In the genomic region with DNA sequence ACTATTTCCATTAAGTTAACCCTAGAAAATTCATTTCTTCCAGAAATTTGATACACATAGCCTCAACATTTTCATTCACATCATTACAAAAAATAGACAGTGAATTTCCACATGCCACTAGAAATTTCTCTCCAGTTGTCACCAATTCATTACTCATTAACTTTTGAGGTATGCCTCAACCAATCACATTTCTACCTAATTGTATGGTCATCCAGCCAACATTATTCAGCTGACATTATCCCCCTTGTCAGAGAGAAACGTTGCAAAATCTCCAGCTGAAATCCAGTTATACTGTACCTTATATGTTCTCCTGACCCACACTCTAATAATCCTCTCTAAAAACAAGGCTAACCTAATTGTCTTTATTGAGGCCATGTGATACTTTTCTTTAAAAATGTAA, we compare ENCODE assay signal across 29 cellular contexts.
"Had no signal": no experiment of that assay in that cellular context is flagged by ENCODE, and none has a peak within 500 bp of the region (broad histone marks: within the 10 kb centered on the region; RNA-seq: fewer than 3 reads in every experiment).

No MANE protein-coding gene starts in this region.

- H3K27ac ChIP-seq: ascending aorta, breast epithelium, cardiac muscle cell, colonic mucosa, esophagus squamous epithelium, gastroesophageal sphincter had no signal

- H3K36me3 ChIP-seq: ascending aorta, breast epithelium, cardiac muscle cell, colonic mucosa, gastroesophageal sphincter had no signal

- H3K9me3 ChIP-seq: ascending aorta, breast epithelium, colonic mucosa, esophagus squamous epithelium, gastroesophageal sphincter had no signal

- H3K9me3 Mint-ChIP-seq: activated naive CD8-positive, alpha-beta T cell treated with anti-CD3 and anti-CD28 coated beads, Interleukin-2, amount 10 ng/mL, durations not matched to agents 7 days and 5 days had no signal

- H3K27me3 ChIP-seq: ascending aorta, breast epithelium, cardiac muscle cell, colonic mucosa, esophagus squamous epithelium, gastroesophageal sphincter had no signal

- H3K27me3 Mint-ChIP-seq: activated CD4-positive, alpha-beta memory T cell treated with anti-CD3 and anti-CD28 coated beads for 36 hours; activated CD4-positive, alpha-beta T cell treated with anti-CD3 and anti-CD28 coated beads for 36 hours; activated CD4-positive, alpha-beta T cell treated with anti-CD3 and anti-CD28 coated beads, Interleukin-2, amount 10 ng/mL, durations not matched to agents 24 days and 14 days; activated CD8-positive, alpha-beta memory T cell treated with anti-CD3 and anti-CD28 coated beads, Interleukin-2, amount 10 ng/mL, durations not matched to agents 7 days and 5 days; activated naive CD8-positive, alpha-beta T cell treated with anti-CD3 and anti-CD28 coated beads, Interleukin-2, amount 10 ng/mL, durations not matched to agents 7 days and 5 days; activated T-cell treated with anti-CD3 and anti-CD28 coated beads, Interleukin-2, amount 50 U/mL, for 24 hours; brain had no signal

- H3K27ac Mint-ChIP-seq: activated CD4-positive, alpha-beta memory T cell treated with anti-CD3 and anti-CD28 coated beads for 36 hours; activated CD4-positive, alpha-beta T cell treated with anti-CD3 and anti-CD28 coated beads for 36 hours; activated CD4-positive, alpha-beta T cell treated with anti-CD3 and anti-CD28 coated beads, Interleukin-2, amount 10 ng/mL, durations not matched to agents 24 days and 14 days; activated CD8-positive, alpha-beta memory T cell treated with anti-CD3 and anti-CD28 coated beads, Interleukin-2, amount 10 ng/mL, durations not matched to agents 7 days and 5 days; activated CD8-positive, alpha-beta T cell treated with anti-CD3 and anti-CD28 coated beads, Interleukin-2, amount 10 ng/mL, durations not matched to agents 7 days and 5 days; activated naive CD8-positive, alpha-beta T cell treated with anti-CD3 and anti-CD28 coated beads, Interleukin-2, amount 10 ng/mL, durations not matched to agents 7 days and 5 days; activated T-cell treated with anti-CD3 and anti-CD28 coated beads, Interleukin-2, amount 50 U/mL, for 24 hours; activated T-cell treated with anti-CD3 and anti-CD28 coated beads, Interleukin-2, amount 50 U/mL, for 72 hours; brain; endodermal cell had no signal

- H3K4me1 ChIP-seq: colonic mucosa had no signal

- DNase-seq: activated CD4-positive, alpha-beta memory T cell treated with anti-CD3 and anti-CD28 coated beads for 36 hours; activated CD4-positive, alpha-beta T cell treated with anti-CD3 and anti-CD28 coated beads for 36 hours; activated CD4-positive, alpha-beta T cell treated with anti-CD3 and anti-CD28 coated beads, Interleukin-2, amount 10 ng/mL, durations not matched to agents 24 days and 14 days; activated CD4-positive, CD25-positive, alpha-beta regulatory T cell; activated CD4-positive, CD25-positive, alpha-beta regulatory T cell treated with anti-CD3 and anti-CD28 coated beads, Interleukin-2, amount 50 U/mL, for 72 hours; activated CD8-positive, alpha-beta memory T cell treated with anti-CD3 and anti-CD28 coated beads, Interleukin-2, amount 10 ng/mL, durations not matched to agents 7 days and 5 days; activated CD8-positive, alpha-beta memory T cell treated with anti-CD3 and anti-CD28 coated beads, Interleukin-2, amount 50 U/mL, for 4 hours; activated CD8-positive, alpha-beta T cell treated with anti-CD3 and anti-CD28 coated beads, Interleukin-2, amount 10 ng/mL, durations not matched to agents 7 days and 5 days; activated gamma-delta T cell treated with Interleukin-2 at 50 U/mL for 16 hours; activated naive CD4-positive, alpha-beta T cell treated with anti-CD3 and anti-CD28 coated beads, Interleukin-2, amount 50 U/mL, for 16 hours; activated naive CD4-positive, alpha-beta T cell treated with Interleukin-2 at 50 U/mL for 16 hours; activated naive CD8-positive, alpha-beta T cell treated with anti-CD3 and anti-CD28 coated beads, Interleukin-2, amount 10 ng/mL, durations not matched to agents 7 days and 5 days; activated T-cell treated with anti-CD3 and anti-CD28 coated beads for 4 hours; activated T-cell treated with anti-CD3 and anti-CD28 coated beads, Interleukin-2, amount 50 U/mL, for 24 hours; activated T-cell treated with anti-CD3 and anti-CD28 coated beads, Interleukin-2, amount 50 U/mL, for 72 hours; central memory CD4-positive, alpha-beta T cell; cerebellar nuclear complex; colonic mucosa; effector memory CD4-positive, alpha-beta T cell; endodermal cell; esophagus squamous epithelium; foreskin melanocyte; head of caudate nucleus; T-helper 2 cell had no signal

- H3K4me3 ChIP-seq: ascending aorta, breast epithelium, cardiac muscle cell, colonic mucosa, esophagus squamous epithelium, gastroesophageal sphincter had no signal

- H3K4me3 Mint-ChIP-seq: activated CD4-positive, alpha-beta memory T cell treated with anti-CD3 and anti-CD28 coated beads for 36 hours; activated CD4-positive, alpha-beta T cell treated with anti-CD3 and anti-CD28 coated beads for 36 hours; activated CD4-positive, alpha-beta T cell treated with anti-CD3 and anti-CD28 coated beads, Interleukin-2, amount 10 ng/mL, durations not matched to agents 24 days and 14 days; activated CD8-positive, alpha-beta memory T cell treated with anti-CD3 and anti-CD28 coated beads, Interleukin-2, amount 10 ng/mL, durations not matched to agents 7 days and 5 days; activated CD8-positive, alpha-beta T cell treated with anti-CD3 and anti-CD28 coated beads, Interleukin-2, amount 10 ng/mL, durations not matched to agents 7 days and 5 days; activated naive CD8-positive, alpha-beta T cell treated with anti-CD3 and anti-CD28 coated beads, Interleukin-2, amount 10 ng/mL, durations not matched to agents 7 days and 5 days; activated T-cell treated with anti-CD3 and anti-CD28 coated beads, Interleukin-2, amount 50 U/mL, for 24 hours; activated T-cell treated with anti-CD3 and anti-CD28 coated beads, Interleukin-2, amount 50 U/mL, for 72 hours; brain; endodermal cell had no signal
